9 cellular contexts compared by ENCODE assay signal in the genomic region with DNA sequence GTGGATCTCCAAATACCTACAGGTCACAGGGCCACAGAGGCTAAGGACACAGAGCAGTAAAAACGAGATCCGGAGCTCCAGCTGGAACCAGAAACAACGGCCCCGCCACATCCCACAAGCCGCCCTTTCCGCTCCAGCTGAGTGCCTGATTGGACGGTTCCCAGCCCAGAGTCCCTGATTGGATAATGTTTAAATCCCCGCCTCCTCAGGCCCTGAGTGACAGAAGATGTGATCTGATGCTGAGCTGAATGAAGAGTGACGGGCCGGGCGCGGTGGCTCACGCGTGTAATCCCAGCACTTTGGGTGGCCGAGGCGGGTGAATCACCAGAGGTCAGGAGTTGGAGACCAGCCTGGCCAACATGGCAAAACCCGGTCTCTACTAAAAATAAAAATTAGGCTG. TPM values are rescaled to one million over a fixed set of nuclear protein-coding genes. Genes with fewer than 3 reads are reported as not detected.
A peak's percentile ranks its signal among the peaks of the same experiment; 100 is the strongest.
DNase-seq lines count a peak whose midpoint lies in the region; ATAC-seq and TF ChIP-seq lines count a peak whose summit lies in the region.
"Had no signal": no experiment of that assay in that cellular context is flagged by ENCODE, and none has a peak within 500 bp of the region (broad histone marks: within the 10 kb centered on the region; RNA-seq: fewer than 3 reads in every experiment).

A gene (minus strand): TSS at position 101 of the 400 bp plus-strand sequence. CDS start 135 bp downstream, outside the sequence.

- H3K4me1 ChIP-seq in gastroesophageal sphincter (no peaks in the 10 kb centered on the region), upper lobe of left lung (no peaks in the 10 kb centered on the region)

- peak within 1 kb of the TSS in 1 of 2 donors; percentile 44 for H3K4me3 ChIP-seq in gastroesophageal sphincter
- H3K4me3 ChIP-seq in upper lobe of left lung = peak within 1 kb of the TSS in 3 of 4 donors; percentile 11 to 22 (median 14)
- no peak within 1 kb of the TSS for H3K4me3 ChIP-seq in H7 (ENCODE audit: insufficient read depth, low read depth, low read length)

- H3K27ac ChIP-seq in gastroesophageal sphincter (peak within 1 kb of the TSS in 1 of 4 donors; percentile 61), upper lobe of left lung (no peak within 1 kb of the TSS)

- H3K27ac Mint-ChIP-seq in natural killer cell = no peak within 1 kb of the TSS
- H3K27ac Mint-ChIP-seq: type B pancreatic cell had no signal

- H3K4me1 Mint-ChIP-seq in natural killer cell = no peaks in the 10 kb centered on the region

- TF ChIP-seq EP300 in gastroesophageal sphincter (IDR thresholded peaks at IDR 0.05) (no peak), upper lobe of left lung (IDR thresholded peaks at IDR 0.05) (no peak)

- no peaks in the 10 kb centered on the region for H3K36me3 ChIP-seq in gastroesophageal sphincter
- H3K36me3 ChIP-seq in upper lobe of left lung = no peaks in the 10 kb centered on the region
- H3K36me3 ChIP-seq in H7 (replicated peaks; ENCODE audit: control insufficient read depth, insufficient read depth, low read length) = no peaks in the 10 kb centered on the region

- peaks cover 6 to 10% of the 10 kb centered on the region in 2 donors for H3K9me3 Mint-ChIP-seq in natural killer cell
- H3K9me3 Mint-ChIP-seq: type B pancreatic cell had no signal

- WGBS in gastroesophageal sphincter (ENCODE audit: low coverage in 1 of 2), 2 donors = 6% methylated on average over 15 of the region's 17 CpGs; no CpG with 5 or more reads in 1 of the 2 donors
- WGBS in upper lobe of left lung, 2 donors = 4 to 12% methylated on average over 7 to 17 of the region's 17 CpGs

- intact Hi-C loops in natural killer cell (cut with micrococcal nuclease) = no loop called here

- peaks cover 0 to 11% (median 0%) of the 10 kb centered on the region in 3 donors for H3K9me3 ChIP-seq in gastroesophageal sphincter
- peaks cover 3 to 18% (median 6%) of the 10 kb centered on the region in 4 donors for H3K9me3 ChIP-seq in upper lobe of left lung

- peaks cover 14% of the 10 kb centered on the region for H3K27me3 ChIP-seq in gastroesophageal sphincter
- H3K27me3 ChIP-seq in upper lobe of left lung = no peaks in the 10 kb centered on the region
- no peaks in the 10 kb centered on the region for H3K27me3 ChIP-seq in H7 (ENCODE audit: control insufficient read depth, insufficient read depth, low read length)

- no peak for TF ChIP-seq CTCF in gastroesophageal sphincter (IDR thresholded peaks at IDR 0.05)
- no peak for TF ChIP-seq CTCF in natural killer cell (IDR thresholded peaks at IDR 0.05)
- TF ChIP-seq CTCF in upper lobe of left lung (IDR thresholded peaks at IDR 0.05) = no peak

- H3K27me3 Mint-ChIP-seq in natural killer cell (ENCODE audit: low read depth in 2 of 2) = no peaks in the 10 kb centered on the region
- H3K27me3 Mint-ChIP-seq: type B pancreatic cell had no signal

- peak within 1 kb of the TSS; percentile 76 for H3K4me3 Mint-ChIP-seq in natural killer cell
- H3K4me3 Mint-ChIP-seq: type B pancreatic cell had no signal

- H3K36me3 Mint-ChIP-seq in natural killer cell = peaks cover 7% of the 10 kb centered on the region
- H3K36me3 Mint-ChIP-seq: type B pancreatic cell had no signal

- peak; percentile 2 for DNase-seq in activated CD4-positive, alpha-beta T cell treated with anti-CD3 and anti-CD28 coated beads for 48 hours
- DNase-seq in activated CD4-positive, alpha-beta T cell treated with anti-CD3 and anti-CD28 coated beads, Interleukin-2, amount 50 U/mL, for 1 hour = no peak
- DNase-seq in natural killer cell (no peak), upper lobe of left lung (peak in 1 of 2 donors; percentile 60), HK-2 (ENCODE audit: unreplicated experiment) (no peak), H7 (no peak)

- peak; percentile 72 for ATAC-seq in gastroesophageal sphincter
- peak in 1 of 3 donors; percentile 68 for ATAC-seq in natural killer cell
- peak in 1 of 2 donors; percentile 97 for ATAC-seq in upper lobe of left lung (ENCODE audit: low FRiP score in 2 of 2)
- no peak for ATAC-seq in HG03432 (IDR thresholded peaks at IDR 0.05; ENCODE audit: unreplicated experiment)

- TF ChIP-seq POLR2A in gastroesophageal sphincter (IDR thresholded peaks at IDR 0.05) = no peak
- no peak for TF ChIP-seq POLR2A in upper lobe of left lung (IDR thresholded peaks at IDR 0.05)

RNA-seq across cellular contexts. Expression of the gene that starts here (rescaled TPM):
- total RNA-seq in gastroesophageal sphincter (under 1 TPM in 3 of 4 donors, not detected in 1; under 0.01 to 0.27 (median 0.02) TPM), natural killer cell (under 1 TPM in 1 of 3 donors, not detected in 2; 0.18 TPM), upper lobe of left lung (under 1 TPM in 2 of 6 donors, not detected in 4; 0.03 to 0.30 TPM)
- not detected in 2 replicates for total RNA-seq in H7 (2014; rRNA removed; shearing (Covaris generic))

Comparison
In these comparisons a context has a peak if more than half of its experiments do, and no peak if none do; other contexts are left out.
1. Peak in ATAC-seq in gastroesophageal sphincter; RNA of the gene not detected or under 1 TPM.